In genomic region chr1:115679141-115679611, GRCh38 we compare ENCODE assay signal across 9 cellular contexts. TPM values are rescaled to one million over a fixed set of nuclear protein-coding genes. Genes with fewer than 3 reads are reported as not detected.
A peak's percentile ranks its signal among the peaks of the same experiment; 100 is the strongest.
DNase-seq lines count a peak whose midpoint lies in the region; ATAC-seq, FAIRE-seq and TF ChIP-seq lines count a peak whose summit lies in the region.
"Had no signal": no experiment of that assay in that cellular context is flagged by ENCODE, and none has a peak within 500 bp of the region (broad histone marks: within the 10 kb centered on the region; RNA-seq: fewer than 3 reads in every experiment).

No MANE protein-coding gene starts in this region.

- H3K27me3 ChIP-seq in right atrium auricular region (no peaks in the 10 kb centered on the region), stomach smooth muscle (ENCODE audit: control insufficient read depth in 1 of 2, insufficient read depth in 2 of 2, low read length in 2 of 2) (no peaks in the 10 kb centered on the region)

- H3K4me3 ChIP-seq in right atrium auricular region (no peak overlapping the region), stomach smooth muscle (ENCODE audit: low read length in 2 of 2) (peak overlapping the region in 1 of 2 donors; percentile 29), kidney (ENCODE audit: low read length in 2 of 2) (no peak overlapping the region)
- H3K4me3 ChIP-seq: SK-N-MC had no signal

- no peak for TF ChIP-seq CTCF in right atrium auricular region (IDR thresholded peaks at IDR 0.05)
- TF ChIP-seq CTCF in kidney (IDR thresholded peaks at IDR 0.05; ENCODE audit: borderline replicate concordance, extremely low read depth, insufficient read depth), result no peak

- H3K4me1 ChIP-seq in right atrium auricular region, result peaks cover 0 to 33% of the 10 kb centered on the region in 2 donors
- peaks cover 43% of the 10 kb centered on the region for H3K4me1 ChIP-seq in stomach smooth muscle (ENCODE audit: control insufficient read depth, insufficient read depth, low read length)
- peaks cover 0 to 7% of the 10 kb centered on the region in 2 donors for H3K4me1 ChIP-seq in kidney (ENCODE audit: control insufficient read depth in 1 of 2, insufficient read depth in 1 of 2, low read depth in 1 of 2, low read length in 2 of 2)

- H3K9ac ChIP-seq in stomach smooth muscle (ENCODE audit: low read length in 2 of 2) (peak overlapping the region; percentile 13 to 29), kidney (ENCODE audit: low read length in 2 of 2) (no peak overlapping the region)

- intact Hi-C loops in kidney (cut with DNase I), result no loop called here

- FAIRE-seq in kidney (lab: Jason Lieb, UNC) (no peak), frontal cortex (lab: Jason Lieb, UNC) (no peak)

- DNase-seq in amniotic epithelial cell (ENCODE audit: low read depth), result peak; percentile 69
- DNase-seq in right atrium auricular region (ENCODE audit: low spot score), result peak; percentile 67
- no peak for DNase-seq in kidney
- DNase-seq in DMS53 (lab: John Stamatoyannopoulos, UW), result no peak
- DNase-seq in effector CD8-positive, alpha-beta T cell (lab: John Stamatoyannopoulos, UW), result no peak
- DNase-seq in frontal cortex (ENCODE audit: low spot score in 2 of 2), result no peak

- ATAC-seq in GM21786 (IDR thresholded peaks at IDR 0.05; ENCODE audit: unreplicated experiment), result peak; percentile 34

- H3K36me3 ChIP-seq in right atrium auricular region (no peaks in the 10 kb centered on the region), stomach smooth muscle (ENCODE audit: control insufficient read depth in 2 of 2, insufficient read depth in 2 of 2, low read length in 2 of 2) (peaks cover under 1 to 3% of the 10 kb centered on the region in 2 donors), kidney (ENCODE audit: control insufficient read depth in 1 of 2, insufficient read depth in 2 of 2, low read length in 2 of 2) (no peaks in the 10 kb centered on the region)

- H3K9me3 ChIP-seq in right atrium auricular region, result no peaks in the 10 kb centered on the region
- H3K9me3 ChIP-seq in stomach smooth muscle (ENCODE audit: control insufficient read depth in 2 of 2, low read length in 2 of 2), result no peaks in the 10 kb centered on the region
- H3K9me3 ChIP-seq in kidney (ENCODE audit: control insufficient read depth in 1 of 2, low read length in 2 of 2), result no peaks in the 10 kb centered on the region

- H3K27ac ChIP-seq in right atrium auricular region (peak overlapping the region; percentile 42 to 48), stomach smooth muscle (ENCODE audit: low read length) (peak overlapping the region; percentile 76), kidney (ENCODE audit: low read depth in 2 of 2, low read length in 2 of 2) (no peak overlapping the region)
- H3K27ac ChIP-seq: SK-N-MC had no signal

RNA-seq across cellular contexts. Expression of gene VANGL1, which starts 37.4 kb away (rescaled TPM):
- total RNA-seq in right atrium auricular region, result 1 to 10 TPM; 4.0 to 6.1 TPM
- 12.3 TPM for total RNA-seq in kidney
- polyA plus RNA-seq in kidney (ENCODE audit: insufficient read depth, low read depth, low replicate concordance), result 2.7 TPM
- total RNA-seq in frontal cortex, result 2.9 TPM

Comparison
In these comparisons a context has a peak if more than half of its experiments do, and no peak if none do; other contexts are left out.
1. DNase-seq: peak in amniotic epithelial cell (single experiment) and right atrium auricular region (single experiment); none in kidney (single experiment), DMS53 (single experiment), effector CD8-positive, alpha-beta T cell (single experiment) and frontal cortex (0 of 2).
2. H3K27ac ChIP-seq: peak in right atrium auricular region (2 of 2) and stomach smooth muscle (single experiment); none in kidney (0 of 2).
3. H3K9ac ChIP-seq: peak in stomach smooth muscle (2 of 2); none in kidney (0 of 2).